Comparison of ENCODE assay signal across 20 cellular contexts in the genomic region with DNA sequence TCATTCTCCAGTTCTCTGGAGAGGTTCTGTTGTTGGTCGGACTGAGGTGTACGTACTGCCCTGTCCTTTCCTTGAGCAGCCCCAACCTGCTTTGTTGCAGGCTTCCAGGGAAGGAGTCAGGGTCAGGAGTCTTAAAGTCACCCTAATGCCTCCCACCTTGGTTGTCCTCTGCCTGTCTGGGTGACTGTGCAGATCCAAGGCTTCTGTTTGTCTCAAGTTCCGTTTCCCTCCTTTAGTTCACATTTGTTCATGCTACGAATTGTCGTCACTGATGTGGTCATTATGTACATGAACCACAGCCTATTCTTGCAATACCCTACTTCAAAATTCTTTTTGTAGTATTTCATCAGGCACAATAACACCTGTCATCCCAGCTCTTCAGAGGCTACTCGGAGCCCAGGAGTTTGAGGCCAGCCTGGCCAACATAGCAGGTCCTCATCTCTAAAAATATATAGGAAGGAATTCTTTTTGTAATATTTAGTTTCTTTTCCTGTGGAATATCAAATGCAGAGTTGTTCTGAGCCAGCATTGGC.
"Had no signal": no experiment of that assay in that cellular context is flagged by ENCODE, and none has a peak within 500 bp of the region (broad histone marks: within the 10 kb centered on the region; RNA-seq: fewer than 3 reads in every experiment).

No MANE protein-coding gene starts in this region.

- ATAC-seq: esophagus mucosa; gastroesophageal sphincter; left lung; naive thymus-derived CD4-positive, alpha-beta T cell; stimulated activated effector memory CD8-positive, alpha-beta T cell treated with anti-CD3 and anti-CD28 coated beads, Interleukin-12 subunit alpha, Interleukin-12 subunit beta, amount 100 ng/mL, for 72 hours; stimulated activated naive CD8-positive, alpha-beta T cell treated with anti-CD3 and anti-CD28 coated beads, Interleukin-15, amount 100 ng/mL, for 72 hours; upper lobe of right lung had no signal

- H3K4me3 ChIP-seq: gastroesophageal sphincter, left lung, lung, right atrium auricular region, testis, tibial nerve, upper lobe of right lung, vagina had no signal

- H3K9me3 ChIP-seq: testis had no signal

- H3K27ac Mint-ChIP-seq: stimulated activated effector memory CD8-positive, alpha-beta T cell treated with anti-CD3 and anti-CD28 coated beads, Interleukin-12 subunit alpha, Interleukin-12 subunit beta, amount 100 ng/mL, for 72 hours; stimulated activated naive CD8-positive, alpha-beta T cell treated with anti-CD3 and anti-CD28 coated beads, Interleukin-15, amount 100 ng/mL, for 72 hours had no signal

- H3K4me3 Mint-ChIP-seq: nephron progenitor cell; stimulated activated effector memory CD8-positive, alpha-beta T cell treated with anti-CD3 and anti-CD28 coated beads, Interleukin-12 subunit alpha, Interleukin-12 subunit beta, amount 100 ng/mL, for 72 hours; stimulated activated naive CD8-positive, alpha-beta T cell treated with anti-CD3 and anti-CD28 coated beads, Interleukin-15, amount 100 ng/mL, for 72 hours had no signal

- H3K27me3 Mint-ChIP-seq: naive thymus-derived CD4-positive, alpha-beta T cell; stimulated activated naive CD8-positive, alpha-beta T cell treated with anti-CD3 and anti-CD28 coated beads, Interleukin-15, amount 100 ng/mL, for 72 hours had no signal

- H3K27me3 ChIP-seq: gastroesophageal sphincter, left lung, right atrium auricular region, testis, tibial nerve, upper lobe of right lung, vagina had no signal

- H3K27ac ChIP-seq: gastroesophageal sphincter, left lung, right atrium auricular region, testis, tibial nerve, upper lobe of right lung, vagina had no signal

- H3K4me1 ChIP-seq: testis, tibial nerve, upper lobe of right lung, vagina had no signal

- DNase-seq: effector memory CD4-positive, alpha-beta T cell; glutamatergic neuron; immature natural killer cell; left lung; mesenchymal stem cell; midbrain; naive thymus-derived CD4-positive, alpha-beta T cell; nephron progenitor cell; stimulated activated CD4-positive, alpha-beta T cell treated with anti-CD3 and anti-CD28 coated beads, Interleukin-4, amount 100 ng/mL, for 1 hour; stimulated activated CD8-positive, alpha-beta memory T cell treated with anti-CD3 and anti-CD28 coated beads, Interleukin-4, amount 100 ng/mL, for 48 hours; stimulated activated naive CD8-positive, alpha-beta T cell treated with anti-CD3 and anti-CD28 coated beads, Interleukin-15, amount 100 ng/mL, for 72 hours; testis; upper lobe of right lung had no signal
